In the genomic region with DNA sequence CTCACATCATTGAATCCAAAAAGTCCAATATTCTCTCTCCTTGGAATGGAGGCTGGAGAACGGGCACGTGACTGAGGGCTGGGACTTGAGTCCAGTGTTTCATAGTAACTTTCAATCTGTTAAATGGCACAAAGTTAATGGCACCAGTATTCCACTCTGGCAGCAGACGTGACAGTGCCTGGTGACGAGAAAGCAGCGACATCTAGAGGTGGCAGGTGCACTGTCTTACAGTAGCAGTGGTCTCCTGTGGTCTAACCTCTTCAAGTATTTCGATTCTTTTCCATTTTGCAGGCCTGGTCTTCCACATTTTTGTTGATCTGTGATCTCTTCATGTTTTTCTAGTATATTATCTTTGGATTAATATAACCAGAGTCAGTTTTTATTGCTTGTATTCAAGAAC, we compare ENCODE assay signal across 8 cellular contexts.
DNase-seq lines count a peak whose midpoint lies in the region; ATAC-seq and TF ChIP-seq lines count a peak whose summit lies in the region.

No MANE protein-coding gene starts in this region.

- H3K4me1 Mint-ChIP-seq in activated CD4-positive, alpha-beta memory T cell treated with anti-CD3 and anti-CD28 coated beads for 36 hours (ENCODE audit: low read depth) = peaks cover 13% of the 10 kb centered on the region

- H3K9me3 Mint-ChIP-seq in activated CD4-positive, alpha-beta memory T cell treated with anti-CD3 and anti-CD28 coated beads for 36 hours = no peaks in the 10 kb centered on the region

- CTCF ChIA-PET in activated CD4-positive, alpha-beta memory T cell treated with anti-CD3 and anti-CD28 coated beads for 36 hours (lab: Charles Lee) = no interaction called here

- no peak overlapping the region for H3K4me3 Mint-ChIP-seq in activated CD4-positive, alpha-beta memory T cell treated with anti-CD3 and anti-CD28 coated beads for 36 hours

- ATAC-seq in GM18511 (IDR thresholded peaks at IDR 0.05; ENCODE audit: unreplicated experiment) (peak; percentile 81), HG03159 (IDR thresholded peaks at IDR 0.05; ENCODE audit: unreplicated experiment) (peak; percentile 65)

- intact Hi-C loops in activated CD4-positive, alpha-beta memory T cell treated with anti-CD3 and anti-CD28 coated beads for 36 hours (cut with micrococcal nuclease) = no loop called here

- TF ChIP-seq CTCF in 22Rv1 (IDR thresholded peaks at IDR 0.05) = peak; percentile 69

- POLR2A ChIA-PET in activated CD4-positive, alpha-beta memory T cell treated with anti-CD3 and anti-CD28 coated beads for 36 hours (lab: Charles Lee) = no interaction called here

- DNase-seq in SW480 (ENCODE audit: low spot score) (peak; percentile 17), renal cortical epithelial cell (ENCODE audit: low read depth) (peak; percentile 9), activated gamma-delta T cell (lab: John Stamatoyannopoulos, UW) (no peak), GOT3 (lab: John Stamatoyannopoulos, UW) (no peak)
- DNase-seq in activated CD4-positive, alpha-beta memory T cell treated with anti-CD3 and anti-CD28 coated beads for 36 hours = no peak

- H3K27ac Mint-ChIP-seq in activated CD4-positive, alpha-beta memory T cell treated with anti-CD3 and anti-CD28 coated beads for 36 hours = no peak overlapping the region

- H3K27me3 Mint-ChIP-seq in activated CD4-positive, alpha-beta memory T cell treated with anti-CD3 and anti-CD28 coated beads for 36 hours = no peaks in the 10 kb centered on the region

- H3K36me3 Mint-ChIP-seq in activated CD4-positive, alpha-beta memory T cell treated with anti-CD3 and anti-CD28 coated beads for 36 hours = no peaks in the 10 kb centered on the region

- no peak overlapping the region for H3K27ac ChIP-seq in 22Rv1

Comparison
In these comparisons a context has a peak if more than half of its experiments do, and no peak if none do; other contexts are left out.
1. DNase-seq: peak in SW480 (single experiment) and renal cortical epithelial cell (single experiment); none in activated gamma-delta T cell (single experiment), activated CD4-positive, alpha-beta memory T cell treated with anti-CD3 and anti-CD28 coated beads for 36 hours (single experiment) and GOT3 (single experiment).